Comparison of ENCODE assay signal across 12 cellular contexts in the genomic region with DNA sequence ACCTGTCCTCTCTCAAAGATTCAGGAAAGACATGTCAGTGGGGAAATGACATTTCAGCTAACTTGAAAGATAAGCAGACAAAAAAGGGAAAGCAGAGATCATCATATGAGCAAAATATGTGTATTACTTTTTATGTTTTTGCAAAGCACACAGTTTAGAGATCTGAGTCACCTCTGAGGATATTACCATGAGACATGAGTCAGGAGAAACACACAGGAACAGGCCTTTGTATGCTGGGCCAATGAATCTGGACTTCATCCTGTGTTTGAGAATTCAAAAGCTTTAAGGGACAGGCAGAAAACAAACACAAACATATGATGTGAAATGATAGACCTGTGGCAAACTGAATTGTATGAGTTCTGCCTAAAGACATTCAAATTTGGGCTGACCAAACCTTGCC.
DNase-seq lines count a peak whose midpoint lies in the region; ATAC-seq, FAIRE-seq and TF ChIP-seq lines count a peak whose summit lies in the region.
"Had no signal": no experiment of that assay in that cellular context is flagged by ENCODE, and none has a peak within 500 bp of the region (broad histone marks: within the 10 kb centered on the region; RNA-seq: fewer than 3 reads in every experiment).

No MANE protein-coding gene starts in this region.

- TF ChIP-seq EP300 in HepG2 (IDR thresholded peaks at IDR 0.05; ENCODE audit: low read depth in 2 of 2, low read length in 2 of 2) (no peak), HepG2 (CRISPR knock-in tag; IDR thresholded peaks at IDR 0.05; ENCODE audit: borderline replicate concordance) (no peak)

- H3K4me3 Mint-ChIP-seq in activated naive CD4-positive, alpha-beta T cell treated with anti-CD3 and anti-CD28 coated beads for 36 hours: no peak overlapping the region

- no peaks in the 10 kb centered on the region for H3K79me2 ChIP-seq in HepG2 (ENCODE audit: insufficient read depth, low read length)

- CTCF ChIA-PET in HepG2 (lab: Yijun Ruan, JAX; ENCODE audit: low intra/inter-chr PET ratio, low total read pairs): no interaction called here
- CTCF ChIA-PET in activated naive CD4-positive, alpha-beta T cell treated with anti-CD3 and anti-CD28 coated beads for 36 hours (lab: Charles Lee): interaction anchor here (1.0 kb wide), 1 partner anchor 170 kb away, joined by 3 read pairs; no protein-coding TSS in a partner anchor

- H4K20me1 ChIP-seq in HepG2 (ENCODE audit: insufficient read depth, low read length): no peaks in the 10 kb centered on the region

- no peaks in the 10 kb centered on the region for H3K4me1 ChIP-seq in HepG2 (ENCODE audit: insufficient read depth, low read length)
- peaks cover 0 to 6% (median 0%) of the 10 kb centered on the region in 4 donors for H3K4me1 ChIP-seq in right lobe of liver
- H3K4me1 ChIP-seq: gastroesophageal sphincter, Peyer's patch, suprapubic skin had no signal

- TF ChIP-seq POLR2A in HepG2 (IDR thresholded peaks at IDR 0.05; ENCODE audit: insufficient read depth in 1 of 2, low read depth in 2 of 2, low read length in 2 of 2) (no peak), right lobe of liver (IDR thresholded peaks at IDR 0.05) (no peak)

- peaks cover 26% of the 10 kb centered on the region for H3K36me3 Mint-ChIP-seq in activated naive CD4-positive, alpha-beta T cell treated with anti-CD3 and anti-CD28 coated beads for 36 hours (ENCODE audit: low read depth)

- ATAC-seq in HepG2 (peak; percentile 43; the same call in 1 of the 3 replicates), right lobe of liver (no peak)
- ATAC-seq: gastroesophageal sphincter had no signal

- H3K9me3 Mint-ChIP-seq in activated naive CD4-positive, alpha-beta T cell treated with anti-CD3 and anti-CD28 coated beads for 36 hours: peaks cover 3% of the 10 kb centered on the region

- H3K4me1 Mint-ChIP-seq in activated naive CD4-positive, alpha-beta T cell treated with anti-CD3 and anti-CD28 coated beads for 36 hours (ENCODE audit: low read depth): peaks cover 3% of the 10 kb centered on the region

- H3K27me3 Mint-ChIP-seq in activated naive CD4-positive, alpha-beta T cell treated with anti-CD3 and anti-CD28 coated beads for 36 hours (ENCODE audit: low read depth): no peaks in the 10 kb centered on the region

- intact Hi-C loops in HepG2 (cut with micrococcal nuclease; ENCODE audit: unreplicated experiment): no loop called here
- intact Hi-C loops in right lobe of liver (cut with DNase I): no loop called here
- intact Hi-C loops in activated naive CD4-positive, alpha-beta T cell treated with anti-CD3 and anti-CD28 coated beads for 36 hours (cut with micrococcal nuclease): no loop called here

- no peak overlapping the region for H3K9ac ChIP-seq in HepG2 (ENCODE audit: insufficient read depth, low read depth, low read length)

- POLR2A ChIA-PET in HepG2 (lab: Yijun Ruan, JAX): no interaction called here

- H3K4me3 ChIP-seq in HepG2 (replicated peaks in 1 of 3; ENCODE audit: insufficient read depth in 1 of 3, low read depth in 2 of 3, low read length in 3 of 3) (no peak overlapping the region), right lobe of liver (no peak overlapping the region)
- H3K4me3 ChIP-seq: cardiac muscle cell, gastroesophageal sphincter, Peyer's patch, suprapubic skin had no signal

- H3K27ac ChIP-seq in HepG2 (ENCODE audit: extremely low read length, insufficient read depth, low read length): no peak overlapping the region
- no peak overlapping the region for H3K27ac ChIP-seq in right lobe of liver
- H3K27ac ChIP-seq in caudate nucleus (ENCODE audit: low read depth, low read length): no peak overlapping the region
- H3K27ac ChIP-seq: cardiac muscle cell, gastroesophageal sphincter, Peyer's patch, suprapubic skin had no signal

- TF ChIP-seq CTCF in HepG2 (CRISPR knock-in tag; IDR thresholded peaks at IDR 0.05) (no peak), right lobe of liver (IDR thresholded peaks at IDR 0.05) (no peak)

- in situ Hi-C loops in HepG2 (cut with HindIII; ENCODE audit: extremely low pct_ligation_motif_present, low pct_unique_long_range_greater_than_20kb): no loop called here

- FAIRE-seq in HepG2 (lab: Jason Lieb, UNC): no peak

- H3K36me3 ChIP-seq in HepG2 (replicated peaks in 1 of 2; ENCODE audit: control insufficient read depth in 1 of 2, insufficient read depth in 2 of 2, low read length in 2 of 2) (no peaks in the 10 kb centered on the region), right lobe of liver (no peaks in the 10 kb centered on the region)
- H3K36me3 ChIP-seq: cardiac muscle cell, suprapubic skin had no signal

- no peak overlapping the region for H2AFZ ChIP-seq in HepG2 (ENCODE audit: low read length)

- no peak for TF ChIP-seq RAD21 in HepG2 (CRISPR knock-in tag; IDR thresholded peaks at IDR 0.05)

- BruUV-seq in HepG2 (replicated peaks; lab: Mats Ljungman, UMichigan): no TSS peak

- DNase-seq in HepG2 (ENCODE audit: low spot score): peak; percentile 6
- DNase-seq in right lobe of liver: no peak
- peak; percentile 8 for DNase-seq in amniotic stem cell (lab: John Stamatoyannopoulos, UW)
- peak; percentile 38 for DNase-seq in foreskin melanocyte
- DNase-seq in caudate nucleus (lab: John Stamatoyannopoulos, UW): no peak
- DNase-seq in SKM-1 (lab: John Stamatoyannopoulos, UW; ENCODE audit: unreplicated experiment): no peak
- DNase-seq in NCI-H1105 (lab: John Stamatoyannopoulos, UW): no peak
- no peak for DNase-seq in activated naive CD4-positive, alpha-beta T cell treated with anti-CD3 and anti-CD28 coated beads for 36 hours
- DNase-seq: Peyer's patch had no signal

- H3K4me2 ChIP-seq in HepG2 (ENCODE audit: low read depth, low read length): no peak overlapping the region

- no peaks in the 10 kb centered on the region for H3K27me3 ChIP-seq in HepG2 (ENCODE audit: control insufficient read depth in 1 of 2, insufficient read depth in 2 of 2, low read length in 2 of 2)
- no peaks in the 10 kb centered on the region for H3K27me3 ChIP-seq in right lobe of liver
- H3K27me3 ChIP-seq: cardiac muscle cell, gastroesophageal sphincter, Peyer's patch, suprapubic skin had no signal

- no peak overlapping the region for H3K27ac Mint-ChIP-seq in activated naive CD4-positive, alpha-beta T cell treated with anti-CD3 and anti-CD28 coated beads for 36 hours

- no peaks in the 10 kb centered on the region for H3K9me3 ChIP-seq in HepG2 (ENCODE audit: low read length)
- no peaks in the 10 kb centered on the region for H3K9me3 ChIP-seq in right lobe of liver
- H3K9me3 ChIP-seq: Peyer's patch, suprapubic skin had no signal

TF ChIP-seq in HepG2, 621 proteins besides CTCF, POLR2A, EP300 and RAD21:
- TF ChIP-seq NBN (conservative IDR thresholded peaks at IDR 0.05) (no peak), MAFF (IDR thresholded peaks at IDR 0.05; ENCODE audit: low read depth, low read length) (0 out of 2 replicates have a peak, but pooled peaks have one; percentile 21)

Comparison
In these comparisons a context has a peak if more than half of its experiments do, and no peak if none do; other contexts are left out.
1. DNase-seq: peak in HepG2 (single experiment), amniotic stem cell (single experiment) and foreskin melanocyte (single experiment); none in right lobe of liver (0 of 3), caudate nucleus (0 of 61), SKM-1 (single experiment), NCI-H1105 (single experiment) and activated naive CD4-positive, alpha-beta T cell treated with anti-CD3 and anti-CD28 coated beads for 36 hours (single experiment).